8 cellular contexts compared by ENCODE assay signal in genomic region chr12:94458882-94459772, GRCh38. TPM values are rescaled to one million over a fixed set of nuclear protein-coding genes. Genes with fewer than 3 reads are reported as not detected.
DNase-seq lines count a peak whose midpoint lies in the region; ATAC-seq lines count a peak whose summit lies in the region.

No MANE protein-coding gene starts in this region.

- intact Hi-C loops in left ventricle myocardium superior (cut with micrococcal nuclease) = no loop called here
- intact Hi-C loops in sciatic nerve (cut with DNase I) = no loop called here

- H3K27me3 Mint-ChIP-seq in activated naive CD8-positive, alpha-beta T cell treated with anti-CD3 and anti-CD28 coated beads, Interleukin-2, amount 10 ng/mL, durations not matched to agents 7 days and 5 days = peaks cover 14% of the 10 kb centered on the region

- POLR2A ChIA-PET in activated naive CD8-positive, alpha-beta T cell treated with anti-CD3 and anti-CD28 coated beads, Interleukin-2, amount 10 ng/mL, durations not matched to agents 7 days and 5 days (lab: Charles Lee) = interaction anchor here (0.7 to 0.9 kb wide), 4 partner anchors 178 to 614 kb away, joined by 3 to 5 read pairs (median 4); partner anchors contain the start of gene NR2C1

- H3K4me3 Mint-ChIP-seq in activated naive CD8-positive, alpha-beta T cell treated with anti-CD3 and anti-CD28 coated beads, Interleukin-2, amount 10 ng/mL, durations not matched to agents 7 days and 5 days = peak overlapping the region; percentile 98

- peaks cover 7% of the 10 kb centered on the region for H3K9me3 Mint-ChIP-seq in activated naive CD8-positive, alpha-beta T cell treated with anti-CD3 and anti-CD28 coated beads, Interleukin-2, amount 10 ng/mL, durations not matched to agents 7 days and 5 days

- peaks cover 14% of the 10 kb centered on the region for H3K4me1 Mint-ChIP-seq in activated naive CD8-positive, alpha-beta T cell treated with anti-CD3 and anti-CD28 coated beads, Interleukin-2, amount 10 ng/mL, durations not matched to agents 7 days and 5 days

- peak overlapping the region; percentile 92 for H3K27ac Mint-ChIP-seq in activated naive CD8-positive, alpha-beta T cell treated with anti-CD3 and anti-CD28 coated beads, Interleukin-2, amount 10 ng/mL, durations not matched to agents 7 days and 5 days

- peak; percentile 3 for DNase-seq in activated CD4-positive, alpha-beta T cell treated with anti-CD3 and anti-CD28 coated beads for 48 hours
- no peak for DNase-seq in activated CD4-positive, alpha-beta T cell treated with anti-CD3 and anti-CD28 coated beads, Interleukin-2, amount 50 U/mL, for 4 hours
- DNase-seq in NCI-H146 treated with DMSO at 0.1 percent for 48 hours (lab: John Stamatoyannopoulos, UW; ENCODE audit: unreplicated experiment) (peak; percentile 37), left ventricle myocardium superior (no peak), sciatic nerve (ENCODE audit: low spot score) (no peak)
- DNase-seq in activated naive CD8-positive, alpha-beta T cell treated with anti-CD3 and anti-CD28 coated beads, Interleukin-2, amount 10 ng/mL, durations not matched to agents 7 days and 5 days = no peak
- DNase-seq in activated CD8-positive, alpha-beta memory T cell treated with anti-CD3 and anti-CD28 coated beads for 24 hours = no peak

- peaks cover 32% of the 10 kb centered on the region for H3K36me3 Mint-ChIP-seq in activated naive CD8-positive, alpha-beta T cell treated with anti-CD3 and anti-CD28 coated beads, Interleukin-2, amount 10 ng/mL, durations not matched to agents 7 days and 5 days

- ATAC-seq in HG02678 (IDR thresholded peaks at IDR 0.05; ENCODE audit: unreplicated experiment) = peak; percentile 35
- ATAC-seq in activated naive CD8-positive, alpha-beta T cell treated with anti-CD3 and anti-CD28 coated beads, Interleukin-2, amount 10 ng/mL, durations not matched to agents 7 days and 5 days (ENCODE audit: low read depth) = peak; percentile 51
- ATAC-seq in left ventricle myocardium superior = peak; percentile 74
- ATAC-seq in sciatic nerve = peak; percentile 69

RNA-seq across cellular contexts. Expression of gene CEP83, which starts 0.5 kb away (rescaled TPM):
- total RNA-seq in activated naive CD8-positive, alpha-beta T cell treated with anti-CD3 and anti-CD28 coated beads, Interleukin-2, amount 10 ng/mL, durations not matched to agents 7 days and 5 days = 10 to 100 TPM; 13.2 to 19.1 TPM
- 8.6 TPM for total RNA-seq in left ventricle myocardium superior
- 17.6 TPM for total RNA-seq in sciatic nerve

Comparison
In these comparisons a context has a peak if more than half of its experiments do, and no peak if none do; other contexts are left out.
1. DNase-seq: peak in activated CD4-positive, alpha-beta T cell treated with anti-CD3 and anti-CD28 coated beads for 48 hours (single experiment) and NCI-H146 treated with DMSO at 0.1 percent for 48 hours (single experiment); none in activated CD4-positive, alpha-beta T cell treated with anti-CD3 and anti-CD28 coated beads, Interleukin-2, amount 50 U/mL, for 4 hours (0 of 2), activated naive CD8-positive, alpha-beta T cell treated with anti-CD3 and anti-CD28 coated beads, Interleukin-2, amount 10 ng/mL, durations not matched to agents 7 days and 5 days (single experiment), left ventricle myocardium superior (single experiment), sciatic nerve (single experiment) and activated CD8-positive, alpha-beta memory T cell treated with anti-CD3 and anti-CD28 coated beads for 24 hours (single experiment).
2. Peak in every context shown above with its lines, with median percentiles within 50 percentile points of each other: ATAC-seq.